In the genomic region with DNA sequence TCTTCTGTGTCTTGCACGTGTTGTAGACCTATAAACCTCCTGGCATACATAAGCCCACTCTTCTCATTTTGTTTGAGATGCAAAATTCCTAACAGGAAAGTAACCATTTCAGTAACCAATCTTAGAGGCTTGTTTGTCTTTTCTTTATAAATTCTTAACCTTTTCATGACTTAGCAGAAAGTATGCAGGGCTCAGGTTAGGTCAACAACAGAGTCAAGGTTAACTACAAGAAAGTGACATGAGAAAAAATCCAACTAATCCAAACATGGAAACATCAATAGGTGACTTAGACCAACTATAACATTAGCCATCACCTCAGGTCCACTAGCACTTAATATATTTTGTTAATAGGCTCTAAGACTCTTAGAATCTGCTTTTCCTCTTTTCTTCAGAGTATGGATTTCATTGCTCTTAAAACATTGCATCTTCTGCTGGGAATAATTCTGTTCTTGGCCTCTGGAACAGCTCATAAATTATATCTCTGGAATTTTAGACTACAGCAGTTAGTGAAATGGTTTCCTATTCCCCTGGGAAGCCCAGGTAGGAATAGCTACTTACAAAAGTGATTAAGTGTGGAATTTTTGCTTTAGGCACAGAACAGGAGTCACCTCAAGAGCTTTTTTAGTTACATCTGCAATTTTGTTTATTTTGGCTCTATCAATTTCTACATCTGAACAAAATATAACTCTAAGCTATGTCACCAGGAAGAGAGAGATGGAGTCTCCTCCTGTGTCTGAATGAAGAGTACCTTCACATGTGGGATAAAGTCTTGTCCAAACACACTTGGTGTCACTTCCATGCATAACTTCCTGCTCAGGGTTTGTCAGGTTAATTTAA, we compare ENCODE assay signal across 30 cellular contexts.
"Had no signal": no experiment of that assay in that cellular context is flagged by ENCODE, and none has a peak within 500 bp of the region (broad histone marks: within the 10 kb centered on the region; RNA-seq: fewer than 3 reads in every experiment).

No MANE protein-coding gene starts in this region.

- H3K36me3 ChIP-seq: cardiac muscle cell had no signal

- H3K27me3 ChIP-seq: cardiac muscle cell had no signal

- H3K27me3 Mint-ChIP-seq: activated CD4-positive, alpha-beta memory T cell treated with anti-CD3 and anti-CD28 coated beads for 36 hours; activated T-helper 17 cell treated with anti-CD3 and anti-CD28 coated beads, Interleukin-2, amount 50 U/mL, for 72 hours; T-cell had no signal

- DNase-seq: activated CD4-positive, alpha-beta memory T cell treated with anti-CD3 and anti-CD28 coated beads for 36 hours; activated CD4-positive, alpha-beta T cell treated with anti-CD3 and anti-CD28 coated beads, Interleukin-2, amount 10 ng/mL, durations not matched to agents 7 days and 5 days; activated CD4-positive, CD25-positive, alpha-beta regulatory T cell; activated gamma-delta T cell; activated naive CD4-positive, alpha-beta T cell treated with anti-CD3 and anti-CD28 coated beads for 36 hours; activated T-cell treated with anti-CD3 and anti-CD28 coated beads for 4 hours; activated T-cell treated with anti-CD3 and anti-CD28 coated beads, Interleukin-2, amount 50 U/mL, for 48 hours; amygdala; Karpas-422; NCI-H1048; NCI-H146; NCI-H187 treated with DMSO at 0.1 percent for 48 hours; NCI-H2081 treated with DMSO at 0.1 percent for 48 hours; NCI-H2171 treated with DMSO at 0.1 percent for 48 hours; NCI-H226; NCI-H526; NCI-H774; RPMI8226; T-cell; T-helper 2 cell; T1000 had no signal

- H3K27ac ChIP-seq: cardiac muscle cell, SK-N-MC, VCaP had no signal

- H3K4me1 Mint-ChIP-seq: activated CD4-positive, alpha-beta T cell treated with anti-CD3 and anti-CD28 coated beads, Interleukin-2, amount 10 ng/mL, durations not matched to agents 7 days and 5 days; activated T-helper 17 cell treated with anti-CD3 and anti-CD28 coated beads, Interleukin-2, amount 50 U/mL, for 72 hours; brain; T-cell had no signal

- ATAC-seq: activated T-helper 17 cell treated with anti-CD3 and anti-CD28 coated beads, Interleukin-2, amount 50 U/mL, for 72 hours; Panc1; Right ventricle myocardium inferior; T-cell had no signal

- H3K36me3 Mint-ChIP-seq: activated CD4-positive, alpha-beta memory T cell treated with anti-CD3 and anti-CD28 coated beads for 36 hours; activated naive CD8-positive, alpha-beta T cell; T-cell had no signal

- H3K4me3 ChIP-seq: cardiac muscle cell, SK-N-MC had no signal

- H3K4me3 Mint-ChIP-seq: activated CD4-positive, alpha-beta memory T cell treated with anti-CD3 and anti-CD28 coated beads for 36 hours; activated CD4-positive, alpha-beta T cell treated with anti-CD3 and anti-CD28 coated beads, Interleukin-2, amount 10 ng/mL, durations not matched to agents 7 days and 5 days; activated naive CD4-positive, alpha-beta T cell treated with anti-CD3 and anti-CD28 coated beads for 36 hours; activated naive CD8-positive, alpha-beta T cell; activated T-helper 17 cell treated with anti-CD3 and anti-CD28 coated beads, Interleukin-2, amount 50 U/mL, for 72 hours; brain; T-cell had no signal

- FAIRE-seq: astrocyte had no signal

- H3K27ac Mint-ChIP-seq: activated CD4-positive, alpha-beta memory T cell treated with anti-CD3 and anti-CD28 coated beads for 36 hours; activated CD4-positive, alpha-beta T cell treated with anti-CD3 and anti-CD28 coated beads, Interleukin-2, amount 10 ng/mL, durations not matched to agents 7 days and 5 days; activated naive CD4-positive, alpha-beta T cell treated with anti-CD3 and anti-CD28 coated beads for 36 hours; activated naive CD8-positive, alpha-beta T cell; activated T-helper 17 cell treated with anti-CD3 and anti-CD28 coated beads, Interleukin-2, amount 50 U/mL, for 72 hours; brain; T-cell had no signal
